ENCODE assay signal across 1 cellular context in the genomic region with DNA sequence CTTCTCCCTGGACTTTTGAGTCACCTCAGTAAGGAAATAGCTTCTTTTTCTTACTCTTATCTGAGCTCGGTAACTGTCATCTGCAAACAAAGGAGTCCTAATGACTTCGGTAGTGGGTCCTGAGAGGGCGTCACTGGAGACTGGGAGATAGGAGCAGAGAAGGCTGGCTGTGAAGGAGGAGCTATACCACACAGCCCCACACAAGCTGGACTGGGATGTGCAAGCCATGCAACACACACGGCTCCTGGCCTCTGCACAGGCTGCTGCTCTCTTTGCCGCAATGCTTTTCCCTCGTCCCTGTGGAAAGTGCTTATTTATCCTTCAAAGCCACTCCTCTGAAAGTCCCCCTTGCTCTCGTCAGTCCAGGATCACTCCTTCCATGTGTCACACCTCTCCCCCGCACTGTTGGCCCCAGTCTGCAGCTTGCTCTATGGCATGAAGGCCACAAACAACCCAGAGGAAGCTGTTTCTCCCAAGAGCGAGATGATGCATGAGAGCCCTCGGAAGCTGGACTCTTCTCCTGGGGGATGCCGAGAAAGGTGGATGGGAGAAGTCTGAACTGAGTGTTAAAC.
TF ChIP-seq lines count a peak whose summit lies in the region.

No MANE protein-coding gene starts in this region.

TF ChIP-seq in IMR-90, 13 proteins besides CTCF, POLR2A, EP300 and RAD21 (continued from another document):
- TF ChIP-seq MXI1 (IDR thresholded peaks at IDR 0.05; ENCODE audit: borderline replicate concordance, low read depth, low read length) (no peak), SMC3 (IDR thresholded peaks at IDR 0.05; ENCODE audit: low read depth, low read length) (no peak), RFX5 (IDR thresholded peaks at IDR 0.05; ENCODE audit: low read depth, low read length) (no peak), FOS (IDR thresholded peaks at IDR 0.05; ENCODE audit: low read depth, low read length) (no peak), MAFK (IDR thresholded peaks at IDR 0.05; ENCODE audit: low read depth, low read length) (no peak), CEBPB (IDR thresholded peaks at IDR 0.05; ENCODE audit: low read depth, low read length) (no peak)
- TF ChIP-seq, protein P1, sequence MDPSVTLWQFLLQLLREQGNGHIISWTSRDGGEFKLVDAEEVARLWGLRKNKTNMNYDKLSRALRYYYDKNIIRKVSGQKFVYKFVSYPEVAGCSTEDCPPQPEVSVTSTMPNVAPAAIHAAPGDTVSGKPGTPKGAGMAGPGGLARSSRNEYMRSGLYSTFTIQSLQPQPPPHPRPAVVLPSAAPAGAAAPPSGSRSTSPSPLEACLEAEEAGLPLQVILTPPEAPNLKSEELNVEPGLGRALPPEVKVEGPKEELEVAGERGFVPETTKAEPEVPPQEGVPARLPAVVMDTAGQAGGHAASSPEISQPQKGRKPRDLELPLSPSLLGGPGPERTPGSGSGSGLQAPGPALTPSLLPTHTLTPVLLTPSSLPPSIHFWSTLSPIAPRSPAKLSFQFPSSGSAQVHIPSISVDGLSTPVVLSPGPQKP (IDR thresholded peaks at IDR 0.05; ENCODE audit: borderline replicate concordance, low read depth, low read length), result no peak
TF ChIP-seq in IMR-90: peak in this region for 0.
